In genomic region chr13:98571955-98572662, GRCh38 we compare ENCODE assay signal across 8 cellular contexts. TPM values are rescaled to one million over a fixed set of nuclear protein-coding genes. Genes with fewer than 3 reads are reported as not detected.
A peak's percentile ranks its signal among the peaks of the same experiment; 100 is the strongest.
DNase-seq lines count a peak whose midpoint lies in the region; ATAC-seq and TF ChIP-seq lines count a peak whose summit lies in the region.

No MANE protein-coding gene starts in this region.

- H3K36me3 ChIP-seq in OCI-LY3 (replicated peaks; ENCODE audit: low read depth, low read length) (peaks cover 7% of the 10 kb centered on the region), colonic mucosa (no peaks in the 10 kb centered on the region)

- H3K4me2 ChIP-seq in OCI-LY3 (ENCODE audit: low read length) = peak overlapping the region; percentile 80

- H3K9me3 ChIP-seq in OCI-LY3 (ENCODE audit: insufficient read depth, low read length) (no peaks in the 10 kb centered on the region), colonic mucosa (no peaks in the 10 kb centered on the region)

- peaks cover 40% of the 10 kb centered on the region for H3K36me3 Mint-ChIP-seq in activated CD8-positive, alpha-beta memory T cell treated with anti-CD3 and anti-CD28 coated beads, Interleukin-2, amount 10 ng/mL, durations not matched to agents 7 days and 5 days
- peaks cover 7% of the 10 kb centered on the region for H3K36me3 Mint-ChIP-seq in natural killer cell treated with Interleukin-12 subunit alpha and Interleukin-12 subunit beta and Interleukin-15 and Interleukin-18, amount 100 ng/mL, for 72 hours

- intact Hi-C loops in colonic mucosa (cut with DNase I) = loop anchor here (10.0 kb wide), 1 partner anchor 67 kb away; no protein-coding TSS in a partner anchor

- peaks cover 74% of the 10 kb centered on the region for H3K4me1 Mint-ChIP-seq in activated CD8-positive, alpha-beta memory T cell treated with anti-CD3 and anti-CD28 coated beads, Interleukin-2, amount 10 ng/mL, durations not matched to agents 7 days and 5 days
- peaks cover 55 to 85% of the 10 kb centered on the region in 2 donors for H3K4me1 Mint-ChIP-seq in natural killer cell treated with Interleukin-12 subunit alpha and Interleukin-12 subunit beta and Interleukin-15 and Interleukin-18, amount 100 ng/mL, for 72 hours (ENCODE audit: low read depth in 2 of 2)

- ATAC-seq in activated CD8-positive, alpha-beta memory T cell treated with anti-CD3 and anti-CD28 coated beads, Interleukin-2, amount 10 ng/mL, durations not matched to agents 7 days and 5 days = peak; percentile 14
- ATAC-seq in natural killer cell treated with Interleukin-12 subunit alpha and Interleukin-12 subunit beta and Interleukin-15 and Interleukin-18, amount 100 ng/mL, for 72 hours = no peak
- ATAC-seq in GM21528 (IDR thresholded peaks at IDR 0.05; ENCODE audit: low FRiP score, unreplicated experiment) (no peak), HG03045 (IDR thresholded peaks at IDR 0.05; ENCODE audit: unreplicated experiment) (no peak)

- DNase-seq in activated CD8-positive, alpha-beta memory T cell treated with anti-CD3 and anti-CD28 coated beads, Interleukin-2, amount 10 ng/mL, durations not matched to agents 7 days and 5 days = peak; percentile 57
- no peak for DNase-seq in activated CD8-positive, alpha-beta memory T cell treated with anti-CD3 and anti-CD28 coated beads for 24 hours
- DNase-seq in colonic mucosa (peak; percentile 56), NCI-H1930 (lab: John Stamatoyannopoulos, UW) (no peak)
- DNase-seq in natural killer cell treated with Interleukin-12 subunit alpha and Interleukin-12 subunit beta and Interleukin-15 and Interleukin-18, amount 100 ng/mL, for 72 hours (ENCODE audit: low spot score) = no peak

- peak overlapping the region; percentile 70 for H3K4me3 ChIP-seq in OCI-LY3 (ENCODE audit: low read length)
- H3K4me3 ChIP-seq in colonic mucosa = no peak overlapping the region

- CTCF ChIA-PET in activated CD8-positive, alpha-beta memory T cell treated with anti-CD3 and anti-CD28 coated beads, Interleukin-2, amount 10 ng/mL, durations not matched to agents 7 days and 5 days (lab: Charles Lee) = interaction anchor here (1.6 to 2.3 kb wide), 3 partner anchors 9 to 127 kb away, joined by 4 to 12 read pairs (median 5); no protein-coding TSS in a partner anchor

- H3K79me2 ChIP-seq in OCI-LY3 (ENCODE audit: low read length) = peaks cover 96% of the 10 kb centered on the region

- H3K4me1 ChIP-seq in OCI-LY3 (ENCODE audit: low read length) (peaks cover 57% of the 10 kb centered on the region), colonic mucosa (peaks cover 23% of the 10 kb centered on the region)

- peak overlapping the region; percentile 80 for H3K4me3 Mint-ChIP-seq in activated CD8-positive, alpha-beta memory T cell treated with anti-CD3 and anti-CD28 coated beads, Interleukin-2, amount 10 ng/mL, durations not matched to agents 7 days and 5 days
- peak overlapping the region; percentile 71 for H3K4me3 Mint-ChIP-seq in natural killer cell treated with Interleukin-12 subunit alpha and Interleukin-12 subunit beta and Interleukin-15 and Interleukin-18, amount 100 ng/mL, for 72 hours

- H3K9ac ChIP-seq in OCI-LY3 (ENCODE audit: low read length) (peak overlapping the region; percentile 1; the same call in 1 of the 2 replicates), colonic mucosa (ENCODE audit: low read depth in 2 of 2, low read length in 2 of 2) (peak overlapping the region; percentile 38 to 81)

- no peaks in the 10 kb centered on the region for H3K27me3 Mint-ChIP-seq in activated CD8-positive, alpha-beta memory T cell treated with anti-CD3 and anti-CD28 coated beads, Interleukin-2, amount 10 ng/mL, durations not matched to agents 7 days and 5 days
- no peaks in the 10 kb centered on the region for H3K27me3 Mint-ChIP-seq in natural killer cell treated with Interleukin-12 subunit alpha and Interleukin-12 subunit beta and Interleukin-15 and Interleukin-18, amount 100 ng/mL, for 72 hours

- H2AFZ ChIP-seq in OCI-LY3 (ENCODE audit: low read depth, low read length) = no peak overlapping the region

- H3K9me3 Mint-ChIP-seq in activated CD8-positive, alpha-beta memory T cell treated with anti-CD3 and anti-CD28 coated beads, Interleukin-2, amount 10 ng/mL, durations not matched to agents 7 days and 5 days (ENCODE audit: low read depth) = peaks cover 6% of the 10 kb centered on the region
- H3K9me3 Mint-ChIP-seq in natural killer cell treated with Interleukin-12 subunit alpha and Interleukin-12 subunit beta and Interleukin-15 and Interleukin-18, amount 100 ng/mL, for 72 hours = no peaks in the 10 kb centered on the region

- H3K27ac Mint-ChIP-seq in activated CD8-positive, alpha-beta memory T cell treated with anti-CD3 and anti-CD28 coated beads, Interleukin-2, amount 10 ng/mL, durations not matched to agents 7 days and 5 days = peak overlapping the region; percentile 93
- peak overlapping the region; percentile 77 to 84 for H3K27ac Mint-ChIP-seq in natural killer cell treated with Interleukin-12 subunit alpha and Interleukin-12 subunit beta and Interleukin-15 and Interleukin-18, amount 100 ng/mL, for 72 hours

- H4K20me1 ChIP-seq in OCI-LY3 (ENCODE audit: insufficient read depth, low read length) = peaks cover 87% of the 10 kb centered on the region

- TF ChIP-seq CTCF in OCI-LY3 (IDR thresholded peaks at IDR 0.05; ENCODE audit: low read depth, low read length) (no peak), colonic mucosa (IDR thresholded peaks at IDR 0.05) (no peak)

- 0 out of 2 replicates have a peak overlapping the region, but pooled peaks have one; percentile 4 for H3K27ac ChIP-seq in OCI-LY3 (ENCODE audit: low read length)
- peak overlapping the region; percentile 76 for H3K27ac ChIP-seq in colonic mucosa

- no peaks in the 10 kb centered on the region for H3K27me3 ChIP-seq in OCI-LY3 (ENCODE audit: low read depth, low read length)
- H3K27me3 ChIP-seq in colonic mucosa = no peaks in the 10 kb centered on the region

RNA-seq across cellular contexts. Expression of gene STK24, which starts 4.8 kb away (rescaled TPM):
- total RNA-seq in activated CD8-positive, alpha-beta memory T cell treated with anti-CD3 and anti-CD28 coated beads, Interleukin-2, amount 10 ng/mL, durations not matched to agents 7 days and 5 days = 100 to 1,000 TPM; 134 to 148 TPM
- total RNA-seq in colonic mucosa = 100 to 1,000 TPM; 160 to 206 TPM
- total RNA-seq in natural killer cell treated with Interleukin-12 subunit alpha and Interleukin-12 subunit beta and Interleukin-15 and Interleukin-18, amount 100 ng/mL, for 72 hours = 10 to 100 TPM; 73.0 to 90.1 TPM

Comparison
In these comparisons a context has a peak if more than half of its experiments do, and no peak if none do; other contexts are left out.
1. DNase-seq: peak in activated CD8-positive, alpha-beta memory T cell treated with anti-CD3 and anti-CD28 coated beads, Interleukin-2, amount 10 ng/mL, durations not matched to agents 7 days and 5 days (single experiment) and colonic mucosa (single experiment); none in activated CD8-positive, alpha-beta memory T cell treated with anti-CD3 and anti-CD28 coated beads for 24 hours (single experiment), natural killer cell treated with Interleukin-12 subunit alpha and Interleukin-12 subunit beta and Interleukin-15 and Interleukin-18, amount 100 ng/mL, for 72 hours (single experiment) and NCI-H1930 (0 of 2).